Comparison of ENCODE assay signal across 28 cellular contexts in the genomic region with DNA sequence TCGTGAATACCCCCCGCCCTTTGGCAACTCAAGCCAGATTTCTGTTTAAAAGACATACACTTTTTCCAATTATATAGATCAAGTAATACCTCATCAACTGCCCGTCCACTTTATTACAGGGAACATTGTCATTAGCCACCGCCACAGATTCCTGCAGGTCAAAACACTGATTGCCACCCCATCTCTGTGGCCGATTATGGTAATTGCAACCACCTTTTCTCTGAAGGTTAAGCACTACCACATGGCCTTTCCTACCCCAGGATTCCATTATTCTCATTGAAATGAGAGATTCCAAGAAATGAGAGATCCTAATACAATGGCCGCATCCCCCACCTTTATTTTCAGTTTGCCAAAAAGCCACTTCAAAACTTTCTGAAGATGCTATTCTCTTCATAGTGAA.
"Had no signal": no experiment of that assay in that cellular context is flagged by ENCODE, and none has a peak within 500 bp of the region (broad histone marks: within the 10 kb centered on the region; RNA-seq: fewer than 3 reads in every experiment).

No MANE protein-coding gene starts in this region.

- H3K27ac Mint-ChIP-seq: mesothelial cell of epicardium; naive B cell; natural killer cell treated with Interleukin-12 subunit alpha and Interleukin-12 subunit beta and Interleukin-15 and Interleukin-18, amount 100 ng/mL, for 72 hours; progenitor cell of endocrine pancreas; type B pancreatic cell had no signal

- H2AFZ ChIP-seq: parathyroid adenoma had no signal

- H3K4me3 Mint-ChIP-seq: mesothelial cell of epicardium; naive B cell; natural killer cell treated with Interleukin-12 subunit alpha and Interleukin-12 subunit beta and Interleukin-15 and Interleukin-18, amount 100 ng/mL, for 72 hours; neural crest cell; type B pancreatic cell had no signal

- H3K27ac ChIP-seq: dorsolateral prefrontal cortex, epithelial cell of prostate, gastrocnemius medialis, parathyroid adenoma, stomach, tibial artery had no signal

- H3K36me3 Mint-ChIP-seq: mesothelial cell of epicardium; naive B cell; natural killer cell treated with Interleukin-12 subunit alpha and Interleukin-12 subunit beta and Interleukin-15 and Interleukin-18, amount 100 ng/mL, for 72 hours; type B pancreatic cell had no signal

- H3K4me1 Mint-ChIP-seq: naive B cell, neural crest cell had no signal

- H3K27me3 ChIP-seq: gastrocnemius medialis, stomach, tibial artery had no signal

- H3K4me3 ChIP-seq: dorsolateral prefrontal cortex, gastrocnemius medialis, mucosa of descending colon, smooth muscle cell, stomach, tibial artery had no signal

- H3K9me3 Mint-ChIP-seq: mesothelial cell of epicardium, neural crest cell, type B pancreatic cell had no signal

- H3K4me2 ChIP-seq: smooth muscle cell had no signal

- FAIRE-seq: colon, kidney had no signal

- ATAC-seq: esophagus mucosa; gastrocnemius medialis; left lobe of liver; mucosa of descending colon; natural killer cell treated with Interleukin-12 subunit alpha and Interleukin-12 subunit beta and Interleukin-15 and Interleukin-18, amount 100 ng/mL, for 72 hours; sciatic nerve had no signal

- H3K27me3 Mint-ChIP-seq: naive B cell; natural killer cell treated with Interleukin-12 subunit alpha and Interleukin-12 subunit beta and Interleukin-15 and Interleukin-18, amount 100 ng/mL, for 72 hours; progenitor cell of endocrine pancreas; type B pancreatic cell had no signal

- H3K4me1 ChIP-seq: gastrocnemius medialis, parathyroid adenoma, stomach had no signal

- H3K9me3 ChIP-seq: gastrocnemius medialis, mucosa of descending colon, stomach, tibial artery had no signal

- H3K36me3 ChIP-seq: gastrocnemius medialis, stomach, tibial artery had no signal

- H3K79me2 ChIP-seq: parathyroid adenoma had no signal

- DNase-seq: dorsolateral prefrontal cortex; effector CD4-positive, alpha-beta T cell; foreskin fibroblast; gastrocnemius medialis; head of caudate nucleus; kidney; mesenchymal stem cell; mucosa of descending colon; naive B cell; stimulated activated CD4-positive, alpha-beta T cell treated with anti-CD3 and anti-CD28 coated beads, Interleukin-12 subunit alpha, Interleukin-12 subunit beta, amount 100 ng/mL, for 4 hours; stimulated activated CD4-positive, alpha-beta T cell treated with anti-CD3 and anti-CD28 coated beads, Interleukin-1b, Interleukin-23, amount 100 ng/mL, for 48 hours; stimulated activated CD4-positive, alpha-beta T cell treated with anti-CD3 and anti-CD28 coated beads, Interleukin-4, amount 100 ng/mL, for 1 hour; stimulated activated CD8-positive, alpha-beta memory T cell treated with anti-CD3 and anti-CD28 coated beads, Interleukin-4, amount 100 ng/mL, for 48 hours; stimulated activated naive CD4-positive, alpha-beta T cell; stomach; tibial artery had no signal

- H3K9ac ChIP-seq: parathyroid adenoma had no signal
